ENCODE assay signal across 2 cellular contexts in the genomic region with DNA sequence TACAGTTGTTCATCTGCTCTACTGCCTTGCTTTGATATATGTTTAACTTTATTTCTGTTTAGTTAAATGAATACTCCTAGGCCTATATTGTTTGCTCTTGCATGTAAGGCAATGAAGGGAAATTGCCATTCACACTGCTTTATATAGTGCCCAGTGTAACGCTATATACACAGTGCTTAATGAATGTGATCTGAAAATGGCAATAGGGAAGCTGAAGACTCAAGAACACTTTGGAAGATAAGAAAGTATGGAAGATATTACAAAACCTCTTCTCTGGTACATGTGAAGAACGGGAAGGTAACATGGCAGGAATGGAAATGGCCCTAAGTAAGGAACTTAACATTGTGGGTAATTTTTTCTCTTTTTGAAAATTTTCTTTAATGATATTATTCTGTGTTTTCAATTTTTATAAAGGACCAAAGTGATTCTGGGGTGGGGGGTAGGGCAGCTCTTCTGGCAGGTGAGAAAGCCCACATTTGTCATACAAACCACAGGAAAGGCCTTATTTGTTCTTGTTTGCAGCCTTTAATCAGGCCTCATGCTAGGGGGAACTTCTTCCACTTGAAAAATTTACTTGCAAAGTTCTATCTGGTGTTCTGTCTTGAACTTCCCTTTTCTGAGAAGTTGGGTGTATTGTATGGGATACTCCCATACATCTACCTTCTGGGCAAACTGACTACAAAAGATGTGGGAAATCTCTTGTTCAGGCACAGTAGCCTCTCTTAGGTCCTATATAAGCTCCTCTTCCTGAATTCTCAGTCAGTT.
TF ChIP-seq lines count a peak whose summit lies in the region.

No MANE protein-coding gene starts in this region.

TF ChIP-seq in liver, 16 proteins besides CTCF, POLR2A, EP300 and RAD21 (continued from another document):
- TF ChIP-seq, protein P1, sequence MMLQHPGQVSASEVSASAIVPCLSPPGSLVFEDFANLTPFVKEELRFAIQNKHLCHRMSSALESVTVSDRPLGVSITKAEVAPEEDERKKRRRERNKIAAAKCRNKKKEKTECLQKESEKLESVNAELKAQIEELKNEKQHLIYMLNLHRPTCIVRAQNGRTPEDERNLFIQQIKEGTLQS (IDR thresholded peaks at IDR 0.05): no peak
- TF ChIP-seq, protein P2, sequence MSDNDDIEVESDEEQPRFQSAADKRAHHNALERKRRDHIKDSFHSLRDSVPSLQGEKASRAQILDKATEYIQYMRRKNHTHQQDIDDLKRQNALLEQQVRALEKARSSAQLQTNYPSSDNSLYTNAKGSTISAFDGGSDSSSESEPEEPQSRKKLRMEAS (IDR thresholded peaks at IDR 0.05): no peak
- no peak for TF ChIP-seq HNF4G (IDR thresholded peaks at IDR 0.05)

TF ChIP-seq in HepG2, 621 proteins besides CTCF, POLR2A, EP300 and RAD21 (continued from another document):
- TF ChIP-seq ZNF609 (CRISPR knock-in tag; IDR thresholded peaks at IDR 0.05; ENCODE audit: borderline replicate concordance): no peak
- TF ChIP-seq ZNF7 (CRISPR knock-in tag; IDR thresholded peaks at IDR 0.05): no peak
- no peak for TF ChIP-seq GABPA (IDR thresholded peaks at IDR 0.05; ENCODE audit: low read depth, low read length)
- no peak for TF ChIP-seq GABPA (CRISPR knock-in tag; IDR thresholded peaks at IDR 0.05; ENCODE audit: low read depth)
- TF ChIP-seq ZNF879 (CRISPR knock-in tag; IDR thresholded peaks at IDR 0.05): no peak
- no peak for TF ChIP-seq PCBP1 (IDR thresholded peaks at IDR 0.05; ENCODE audit: borderline replicate concordance, low read depth, low read length)
- TF ChIP-seq SP1 (IDR thresholded peaks at IDR 0.05): no peak
- no peak for TF ChIP-seq SP1 (CRISPR knock-in tag; IDR thresholded peaks at IDR 0.05)
- TF ChIP-seq IRX3 (CRISPR knock-in tag; IDR thresholded peaks at IDR 0.05; ENCODE audit: borderline replicate concordance, low read depth): no peak
- TF ChIP-seq, protein P3, sequence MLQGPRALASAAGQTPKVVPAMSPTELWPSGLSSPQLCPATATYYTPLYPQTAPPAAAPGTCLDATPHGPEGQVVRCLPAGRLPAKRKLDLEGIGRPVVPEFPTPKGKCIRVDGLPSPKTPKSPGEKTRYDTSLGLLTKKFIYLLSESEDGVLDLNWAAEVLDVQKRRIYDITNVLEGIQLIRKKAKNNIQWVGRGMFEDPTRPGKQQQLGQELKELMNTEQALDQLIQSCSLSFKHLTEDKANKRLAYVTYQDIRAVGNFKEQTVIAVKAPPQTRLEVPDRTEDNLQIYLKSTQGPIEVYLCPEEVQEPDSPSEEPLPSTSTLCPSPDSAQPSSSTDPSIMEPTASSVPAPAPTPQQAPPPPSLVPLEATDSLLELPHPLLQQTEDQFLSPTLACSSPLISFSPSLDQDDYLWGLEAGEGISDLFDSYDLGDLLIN (CRISPR knock-in tag; IDR thresholded peaks at IDR 0.05; ENCODE audit: borderline replicate concordance): no peak
- TF ChIP-seq, protein P4, sequence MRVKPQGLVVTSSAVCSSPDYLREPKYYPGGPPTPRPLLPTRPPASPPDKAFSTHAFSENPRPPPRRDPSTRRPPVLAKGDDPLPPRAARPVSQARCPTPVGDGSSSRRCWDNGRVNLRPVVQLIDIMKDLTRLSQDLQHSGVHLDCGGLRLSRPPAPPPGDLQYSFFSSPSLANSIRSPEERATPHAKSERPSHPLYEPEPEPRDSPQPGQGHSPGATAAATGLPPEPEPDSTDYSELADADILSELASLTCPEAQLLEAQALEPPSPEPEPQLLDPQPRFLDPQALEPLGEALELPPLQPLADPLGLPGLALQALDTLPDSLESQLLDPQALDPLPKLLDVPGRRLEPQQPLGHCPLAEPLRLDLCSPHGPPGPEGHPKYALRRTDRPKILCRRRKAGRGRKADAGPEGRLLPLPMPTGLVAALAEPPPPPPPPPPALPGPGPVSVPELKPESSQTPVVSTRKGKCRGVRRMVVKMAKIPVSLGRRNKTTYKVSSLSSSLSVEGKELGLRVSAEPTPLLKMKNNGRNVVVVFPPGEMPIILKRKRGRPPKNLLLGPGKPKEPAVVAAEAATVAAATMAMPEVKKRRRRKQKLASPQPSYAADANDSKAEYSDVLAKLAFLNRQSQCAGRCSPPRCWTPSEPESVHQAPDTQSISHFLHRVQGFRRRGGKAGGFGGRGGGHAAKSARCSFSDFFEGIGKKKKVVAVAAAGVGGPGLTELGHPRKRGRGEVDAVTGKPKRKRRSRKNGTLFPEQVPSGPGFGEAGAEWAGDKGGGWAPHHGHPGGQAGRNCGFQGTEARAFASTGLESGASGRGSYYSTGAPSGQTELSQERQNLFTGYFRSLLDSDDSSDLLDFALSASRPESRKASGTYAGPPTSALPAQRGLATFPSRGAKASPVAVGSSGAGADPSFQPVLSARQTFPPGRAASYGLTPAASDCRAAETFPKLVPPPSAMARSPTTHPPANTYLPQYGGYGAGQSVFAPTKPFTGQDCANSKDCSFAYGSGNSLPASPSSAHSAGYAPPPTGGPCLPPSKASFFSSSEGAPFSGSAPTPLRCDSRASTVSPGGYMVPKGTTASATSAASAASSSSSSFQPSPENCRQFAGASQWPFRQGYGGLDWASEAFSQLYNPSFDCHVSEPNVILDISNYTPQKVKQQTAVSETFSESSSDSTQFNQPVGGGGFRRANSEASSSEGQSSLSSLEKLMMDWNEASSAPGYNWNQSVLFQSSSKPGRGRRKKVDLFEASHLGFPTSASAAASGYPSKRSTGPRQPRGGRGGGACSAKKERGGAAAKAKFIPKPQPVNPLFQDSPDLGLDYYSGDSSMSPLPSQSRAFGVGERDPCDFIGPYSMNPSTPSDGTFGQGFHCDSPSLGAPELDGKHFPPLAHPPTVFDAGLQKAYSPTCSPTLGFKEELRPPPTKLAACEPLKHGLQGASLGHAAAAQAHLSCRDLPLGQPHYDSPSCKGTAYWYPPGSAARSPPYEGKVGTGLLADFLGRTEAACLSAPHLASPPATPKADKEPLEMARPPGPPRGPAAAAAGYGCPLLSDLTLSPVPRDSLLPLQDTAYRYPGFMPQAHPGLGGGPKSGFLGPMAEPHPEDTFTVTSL (CRISPR knock-in tag; IDR thresholded peaks at IDR 0.05; ENCODE audit: borderline replicate concordance): no peak
- TF ChIP-seq ELF1 (CRISPR knock-in tag; IDR thresholded peaks at IDR 0.05): no peak
